In genomic region chr6:37432916-37433656, GRCh38 we compare ENCODE assay signal across 8 cellular contexts. TPM values are rescaled to one million over a fixed set of nuclear protein-coding genes. Genes with fewer than 3 reads are reported as not detected.
A peak's percentile ranks its signal among the peaks of the same experiment; 100 is the strongest.
DNase-seq lines count a peak whose midpoint lies in the region; ATAC-seq and TF ChIP-seq lines count a peak whose summit lies in the region.

A gene with protein sequence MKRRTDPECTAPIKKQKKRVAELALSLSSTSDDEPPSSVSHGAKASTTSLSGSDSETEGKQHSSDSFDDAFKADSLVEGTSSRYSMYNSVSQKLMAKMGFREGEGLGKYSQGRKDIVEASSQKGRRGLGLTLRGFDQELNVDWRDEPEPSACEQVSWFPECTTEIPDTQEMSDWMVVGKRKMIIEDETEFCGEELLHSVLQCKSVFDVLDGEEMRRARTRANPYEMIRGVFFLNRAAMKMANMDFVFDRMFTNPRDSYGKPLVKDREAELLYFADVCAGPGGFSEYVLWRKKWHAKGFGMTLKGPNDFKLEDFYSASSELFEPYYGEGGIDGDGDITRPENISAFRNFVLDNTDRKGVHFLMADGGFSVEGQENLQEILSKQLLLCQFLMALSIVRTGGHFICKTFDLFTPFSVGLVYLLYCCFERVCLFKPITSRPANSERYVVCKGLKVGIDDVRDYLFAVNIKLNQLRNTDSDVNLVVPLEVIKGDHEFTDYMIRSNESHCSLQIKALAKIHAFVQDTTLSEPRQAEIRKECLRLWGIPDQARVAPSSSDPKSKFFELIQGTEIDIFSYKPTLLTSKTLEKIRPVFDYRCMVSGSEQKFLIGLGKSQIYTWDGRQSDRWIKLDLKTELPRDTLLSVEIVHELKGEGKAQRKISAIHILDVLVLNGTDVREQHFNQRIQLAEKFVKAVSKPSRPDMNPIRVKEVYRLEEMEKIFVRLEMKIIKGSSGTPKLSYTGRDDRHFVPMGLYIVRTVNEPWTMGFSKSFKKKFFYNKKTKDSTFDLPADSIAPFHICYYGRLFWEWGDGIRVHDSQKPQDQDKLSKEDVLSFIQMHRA (plus strand): TSS chr6:37433221. CDS start chr6:37435630, 2,409 bp downstream.

- no peaks in the 10 kb centered on the region; the same call in 1 of the 2 replicates for H4K20me1 ChIP-seq in GM23338 (replicated peaks; ENCODE audit: insufficient read depth)

- H3K27me3 Mint-ChIP-seq in GM23338 (ENCODE audit: insufficient read depth, low read depth, poor library complexity) (peaks cover 9% of the 10 kb centered on the region), naive B cell (peaks cover 2 to 4% (median 4%) of the 10 kb centered on the region in 3 donors)
- no peaks in the 10 kb centered on the region for H3K27me3 Mint-ChIP-seq in stimulated activated memory B cell treated with anti-CD40 and anti-IgM and Interleukin-4, amounts not matched to agents 10 μg/mL and 1 μg/mL and 100 μg/mL, for 72 hours

- H3K4me1 ChIP-seq in GM23338 (ENCODE audit: insufficient read depth) = peaks cover 11% of the 10 kb centered on the region

- H3K27ac Mint-ChIP-seq in GM23338 = peak within 1 kb of the TSS; percentile 91
- H3K27ac Mint-ChIP-seq in naive B cell = peak within 1 kb of the TSS; percentile 88 to 98 (median 96)
- H3K27ac Mint-ChIP-seq in stimulated activated memory B cell treated with anti-CD40 and anti-IgM and Interleukin-4, amounts not matched to agents 10 μg/mL and 1 μg/mL and 100 μg/mL, for 72 hours = peak within 1 kb of the TSS; percentile 93

- ATAC-seq in GM23338 = peak; percentile 98
- peak; percentile 84 to 86 for ATAC-seq in naive B cell (ENCODE audit: low read depth in 2 of 2)
- ATAC-seq in stimulated activated memory B cell treated with anti-CD40 and anti-IgM and Interleukin-4, amounts not matched to agents 10 μg/mL and 1 μg/mL and 100 μg/mL, for 72 hours = peak; percentile 97

- H3K36me3 Mint-ChIP-seq in GM23338 (ENCODE audit: low read depth) = peaks cover 14% of the 10 kb centered on the region; the same call in 2 of the 3 replicates
- H3K36me3 Mint-ChIP-seq in naive B cell = peaks cover 16 to 18% of the 10 kb centered on the region in 2 donors
- H3K36me3 Mint-ChIP-seq in stimulated activated memory B cell treated with anti-CD40 and anti-IgM and Interleukin-4, amounts not matched to agents 10 μg/mL and 1 μg/mL and 100 μg/mL, for 72 hours = peaks cover 18% of the 10 kb centered on the region

- peak within 1 kb of the TSS; percentile 99 for H2AFZ ChIP-seq in GM23338

- peaks cover 22% of the 10 kb centered on the region for H3K79me2 ChIP-seq in GM23338 (replicated peaks; ENCODE audit: insufficient read depth)

- peak within 1 kb of the TSS; percentile 94 for H3K4me2 ChIP-seq in GM23338

- no peaks in the 10 kb centered on the region; the same call in 1 of the 2 replicates for H3F3A ChIP-seq in GM23338 (replicated peaks; ENCODE audit: low read depth)

- peak within 1 kb of the TSS; percentile 89 for H3K27ac ChIP-seq in GM23338 (ENCODE audit: low read depth)

- no peaks in the 10 kb centered on the region for H3K36me3 ChIP-seq in GM23338 (ENCODE audit: insufficient read depth)

- no peaks in the 10 kb centered on the region for H3K9me2 ChIP-seq in GM23338 (ENCODE audit: insufficient read depth)

- H3K4me3 ChIP-seq in GM23338 = peak within 1 kb of the TSS; percentile 99

- H3K4me3 Mint-ChIP-seq in GM23338 (peak within 1 kb of the TSS; percentile 80), naive B cell (peak within 1 kb of the TSS; percentile 89 to 97 (median 95))
- H3K4me3 Mint-ChIP-seq in stimulated activated memory B cell treated with anti-CD40 and anti-IgM and Interleukin-4, amounts not matched to agents 10 μg/mL and 1 μg/mL and 100 μg/mL, for 72 hours = peak within 1 kb of the TSS; percentile 86

- H3K9me3 Mint-ChIP-seq in GM23338 (no peaks in the 10 kb centered on the region; the same call in 2 of the 3 replicates), naive B cell (peaks cover under 1 to 10% (median 6%) of the 10 kb centered on the region in 7 donors)
- H3K9me3 Mint-ChIP-seq in stimulated activated memory B cell treated with anti-CD40 and anti-IgM and Interleukin-4, amounts not matched to agents 10 μg/mL and 1 μg/mL and 100 μg/mL, for 72 hours = peaks cover 3% of the 10 kb centered on the region

- no peak for TF ChIP-seq CTCF in GM23338 (conservative IDR thresholded peaks at IDR 0.05; ENCODE audit: low read depth in 2 of 2)

- DNase-seq in Daoy (ENCODE audit: low read depth) = peak; percentile 98
- DNase-seq in GM23338 (ENCODE audit: low spot score) = peak; percentile 96
- peak; percentile 77 for DNase-seq in Kasumi-1 (lab: John Stamatoyannopoulos, UW)
- peak; percentile 97 for DNase-seq in RPMI8226
- peak; percentile 94 to 97 for DNase-seq in activated T-helper 1 cell treated with anti-CD3 and anti-CD28 coated beads, Interleukin-2, amount 50 U/mL, for 16 hours (ENCODE audit: low read depth in 1 of 2, low spot score in 1 of 2)
- peak; percentile 87 for DNase-seq in fibroblast of gingiva (ENCODE audit: low read depth)
- DNase-seq in naive B cell = peak; percentile 99

- peaks cover 19% of the 10 kb centered on the region for H3K4me1 Mint-ChIP-seq in GM23338
- peaks cover 27 to 38% (median 34%) of the 10 kb centered on the region in 3 donors for H3K4me1 Mint-ChIP-seq in naive B cell
- H3K4me1 Mint-ChIP-seq in stimulated activated memory B cell treated with anti-CD40 and anti-IgM and Interleukin-4, amounts not matched to agents 10 μg/mL and 1 μg/mL and 100 μg/mL, for 72 hours = peaks cover 23% of the 10 kb centered on the region

- no peaks in the 10 kb centered on the region for H3K27me3 ChIP-seq in GM23338 (ENCODE audit: insufficient read depth)

TF ChIP-seq in GM23338, 12 proteins besides CTCF, POLR2A, EP300 and RAD21:
- TF ChIP-seq, protein P1, sequence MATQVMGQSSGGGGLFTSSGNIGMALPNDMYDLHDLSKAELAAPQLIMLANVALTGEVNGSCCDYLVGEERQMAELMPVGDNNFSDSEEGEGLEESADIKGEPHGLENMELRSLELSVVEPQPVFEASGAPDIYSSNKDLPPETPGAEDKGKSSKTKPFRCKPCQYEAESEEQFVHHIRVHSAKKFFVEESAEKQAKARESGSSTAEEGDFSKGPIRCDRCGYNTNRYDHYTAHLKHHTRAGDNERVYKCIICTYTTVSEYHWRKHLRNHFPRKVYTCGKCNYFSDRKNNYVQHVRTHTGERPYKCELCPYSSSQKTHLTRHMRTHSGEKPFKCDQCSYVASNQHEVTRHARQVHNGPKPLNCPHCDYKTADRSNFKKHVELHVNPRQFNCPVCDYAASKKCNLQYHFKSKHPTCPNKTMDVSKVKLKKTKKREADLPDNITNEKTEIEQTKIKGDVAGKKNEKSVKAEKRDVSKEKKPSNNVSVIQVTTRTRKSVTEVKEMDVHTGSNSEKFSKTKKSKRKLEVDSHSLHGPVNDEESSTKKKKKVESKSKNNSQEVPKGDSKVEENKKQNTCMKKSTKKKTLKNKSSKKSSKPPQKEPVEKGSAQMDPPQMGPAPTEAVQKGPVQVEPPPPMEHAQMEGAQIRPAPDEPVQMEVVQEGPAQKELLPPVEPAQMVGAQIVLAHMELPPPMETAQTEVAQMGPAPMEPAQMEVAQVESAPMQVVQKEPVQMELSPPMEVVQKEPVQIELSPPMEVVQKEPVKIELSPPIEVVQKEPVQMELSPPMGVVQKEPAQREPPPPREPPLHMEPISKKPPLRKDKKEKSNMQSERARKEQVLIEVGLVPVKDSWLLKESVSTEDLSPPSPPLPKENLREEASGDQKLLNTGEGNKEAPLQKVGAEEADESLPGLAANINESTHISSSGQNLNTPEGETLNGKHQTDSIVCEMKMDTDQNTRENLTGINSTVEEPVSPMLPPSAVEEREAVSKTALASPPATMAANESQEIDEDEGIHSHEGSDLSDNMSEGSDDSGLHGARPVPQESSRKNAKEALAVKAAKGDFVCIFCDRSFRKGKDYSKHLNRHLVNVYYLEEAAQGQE (IDR thresholded peaks at IDR 0.05; ENCODE audit: unreplicated experiment) = no peak
- TF ChIP-seq JUNB (IDR thresholded peaks at IDR 0.05; ENCODE audit: unreplicated experiment) (no peak), ETS1 (IDR thresholded peaks at IDR 0.05) (0 out of 2 replicates have a peak, but pooled peaks have one; percentile 51), POLR2AphosphoS5 (IDR thresholded peaks at IDR 0.05; ENCODE audit: low read depth) (peak; percentile 82), CREB1 (CRISPR knock-in tag; IDR thresholded peaks at IDR 0.05; ENCODE audit: low read depth) (peak; percentile 100)

RNA-seq across cellular contexts. Expression of the gene that starts here (rescaled TPM):
- total RNA-seq in Daoy (2014; rRNA removed; shearing (Covaris generic)) = 38.2 and 38.5 TPM in 2 replicates
- 36.4 and 38.0 TPM in 2 replicates for total RNA-seq in GM23338 (2014; rRNA removed; shearing (Covaris generic))
- polyA plus RNA-seq in GM23338 (2016; fragmentation: Nextera tagmentation; extraction: Ambion mirVana) (7.3 and 9.9 TPM in 2 replicates), naive B cell (ENCODE audit: low read depth in 6 of 6) (10 to 100 TPM; 27.2 to 32.1 (median 28.9) TPM)

Comparison
In these comparisons a context has a peak if more than half of its experiments do, and no peak if none do; other contexts are left out.
1. Peak in every context shown above with its lines: DNase-seq, ATAC-seq, H3K4me3 ChIP-seq and H3K27ac ChIP-seq.